In genomic region chr7:25967278-25968204, GRCh38 we compare ENCODE assay signal across 8 cellular contexts.
DNase-seq lines count a peak whose midpoint lies in the region; ATAC-seq and TF ChIP-seq lines count a peak whose summit lies in the region.

No MANE protein-coding gene starts in this region.

- POLR2A ChIA-PET in activated naive CD8-positive, alpha-beta T cell treated with anti-CD3 and anti-CD28 coated beads, Interleukin-2, amount 10 ng/mL, durations not matched to agents 7 days and 5 days (lab: Charles Lee) = interaction anchor here (0.6 kb wide), 1 partner anchor 9 kb away, joined by 3 read pairs; no protein-coding TSS in a partner anchor

- H3K9me2 ChIP-seq in OCI-LY1 (ENCODE audit: low read depth, low read length) = no peaks in the 10 kb centered on the region

- intact Hi-C loops in posterior vena cava (cut with DNase I) = no loop called here

- peaks cover 14% of the 10 kb centered on the region for H3K4me1 Mint-ChIP-seq in activated naive CD8-positive, alpha-beta T cell treated with anti-CD3 and anti-CD28 coated beads, Interleukin-2, amount 10 ng/mL, durations not matched to agents 7 days and 5 days
- peaks cover 14% of the 10 kb centered on the region for H3K4me1 Mint-ChIP-seq in activated naive CD8-positive, alpha-beta T cell treated with anti-CD3 and anti-CD28 coated beads for 36 hours

- no peak for TF ChIP-seq POLR2A in upper lobe of left lung (IDR thresholded peaks at IDR 0.05)

- H3K27ac ChIP-seq in OCI-LY1 (ENCODE audit: low read depth, low read length, poor library complexity, severe bottlenecking) = peak overlapping the region; percentile 98
- H3K27ac ChIP-seq in upper lobe of left lung = peak overlapping the region in 1 of 4 donors; percentile 43

- no peaks in the 10 kb centered on the region for H4K20me1 ChIP-seq in OCI-LY1 (ENCODE audit: insufficient read depth, low read length)

- no peaks in the 10 kb centered on the region for H3K27me3 ChIP-seq in OCI-LY1 (ENCODE audit: insufficient read depth, low read length)
- H3K27me3 ChIP-seq in upper lobe of left lung = no peaks in the 10 kb centered on the region

- ATAC-seq in activated naive CD8-positive, alpha-beta T cell treated with anti-CD3 and anti-CD28 coated beads, Interleukin-2, amount 10 ng/mL, durations not matched to agents 7 days and 5 days (ENCODE audit: low read depth) = peak; percentile 79
- peak; percentile 44 for ATAC-seq in HG02981 (IDR thresholded peaks at IDR 0.05; ENCODE audit: unreplicated experiment)
- peak; percentile 21 to 56 for ATAC-seq in upper lobe of left lung (ENCODE audit: low FRiP score in 2 of 2)

- peaks cover 27% of the 10 kb centered on the region for H3K27me3 Mint-ChIP-seq in activated naive CD8-positive, alpha-beta T cell treated with anti-CD3 and anti-CD28 coated beads, Interleukin-2, amount 10 ng/mL, durations not matched to agents 7 days and 5 days
- peaks cover 44% of the 10 kb centered on the region for H3K27me3 Mint-ChIP-seq in activated naive CD8-positive, alpha-beta T cell treated with anti-CD3 and anti-CD28 coated beads for 36 hours

- H3K27ac Mint-ChIP-seq in activated naive CD8-positive, alpha-beta T cell treated with anti-CD3 and anti-CD28 coated beads, Interleukin-2, amount 10 ng/mL, durations not matched to agents 7 days and 5 days = no peak overlapping the region
- no peak overlapping the region for H3K27ac Mint-ChIP-seq in activated naive CD8-positive, alpha-beta T cell treated with anti-CD3 and anti-CD28 coated beads for 36 hours

- WGBS in upper lobe of left lung, 2 donors = 60 to 72% methylated on average over 3 to 4 of the region's 4 CpGs

- no peak overlapping the region for H3K4me3 Mint-ChIP-seq in activated naive CD8-positive, alpha-beta T cell treated with anti-CD3 and anti-CD28 coated beads, Interleukin-2, amount 10 ng/mL, durations not matched to agents 7 days and 5 days
- no peak overlapping the region for H3K4me3 Mint-ChIP-seq in activated naive CD8-positive, alpha-beta T cell treated with anti-CD3 and anti-CD28 coated beads for 36 hours

- peak overlapping the region; percentile 66 for H3K9ac ChIP-seq in OCI-LY1 (ENCODE audit: low read length)

- no peaks in the 10 kb centered on the region for H3K36me3 Mint-ChIP-seq in activated naive CD8-positive, alpha-beta T cell treated with anti-CD3 and anti-CD28 coated beads, Interleukin-2, amount 10 ng/mL, durations not matched to agents 7 days and 5 days
- peaks cover 2% of the 10 kb centered on the region for H3K36me3 Mint-ChIP-seq in activated naive CD8-positive, alpha-beta T cell treated with anti-CD3 and anti-CD28 coated beads for 36 hours

- no peak for TF ChIP-seq EP300 in upper lobe of left lung (IDR thresholded peaks at IDR 0.05)

- DNase-seq in activated naive CD8-positive, alpha-beta T cell treated with anti-CD3 and anti-CD28 coated beads, Interleukin-2, amount 10 ng/mL, durations not matched to agents 7 days and 5 days = no peak
- DNase-seq in activated naive CD8-positive, alpha-beta T cell treated with anti-CD3 and anti-CD28 coated beads for 36 hours = no peak
- no peak for DNase-seq in upper lobe of left lung
- no peak for DNase-seq in SW 1271 (lab: John Stamatoyannopoulos, UW)
- DNase-seq in posterior vena cava (ENCODE audit: low spot score) = no peak
- DNase-seq in activated naive CD4-positive, alpha-beta T cell (lab: John Stamatoyannopoulos, UW) = no peak

- H3K9me3 ChIP-seq in OCI-LY1 (ENCODE audit: low read length) (no peaks in the 10 kb centered on the region), upper lobe of left lung (no peaks in the 10 kb centered on the region)

- peak overlapping the region; percentile 49 for H3K4me3 ChIP-seq in OCI-LY1 (ENCODE audit: low read depth, low read length, poor library complexity, severe bottlenecking)
- H3K4me3 ChIP-seq in upper lobe of left lung = no peak overlapping the region

- TF ChIP-seq CTCF in OCI-LY1 (IDR thresholded peaks at IDR 0.05; ENCODE audit: low read length) = no peak
- TF ChIP-seq CTCF in upper lobe of left lung (IDR thresholded peaks at IDR 0.05) = no peak

- H3K79me2 ChIP-seq in OCI-LY1 (ENCODE audit: insufficient read depth, low read length) = no peaks in the 10 kb centered on the region

- peaks cover 14% of the 10 kb centered on the region; the same call in 1 of the 2 replicates for H3F3A ChIP-seq in OCI-LY1 (ENCODE audit: insufficient read depth, low read length)

- peak overlapping the region; percentile 76 for H3K4me2 ChIP-seq in OCI-LY1 (ENCODE audit: low read length)

- H3K36me3 ChIP-seq in OCI-LY1 (ENCODE audit: insufficient read depth, low read length) (no peaks in the 10 kb centered on the region), upper lobe of left lung (no peaks in the 10 kb centered on the region)

- peaks cover 2% of the 10 kb centered on the region for H3K9me3 Mint-ChIP-seq in activated naive CD8-positive, alpha-beta T cell treated with anti-CD3 and anti-CD28 coated beads, Interleukin-2, amount 10 ng/mL, durations not matched to agents 7 days and 5 days
- H3K9me3 Mint-ChIP-seq in activated naive CD8-positive, alpha-beta T cell treated with anti-CD3 and anti-CD28 coated beads for 36 hours = peaks cover 3% of the 10 kb centered on the region

- H2AFZ ChIP-seq in OCI-LY1 (ENCODE audit: low read length) = no peak overlapping the region

- peaks cover 87% of the 10 kb centered on the region for H3K4me1 ChIP-seq in OCI-LY1 (ENCODE audit: insufficient read depth, low read length, severe bottlenecking)
- peaks cover 0 to 4% (median 0%) of the 10 kb centered on the region in 4 donors for H3K4me1 ChIP-seq in upper lobe of left lung
